In the genomic region with DNA sequence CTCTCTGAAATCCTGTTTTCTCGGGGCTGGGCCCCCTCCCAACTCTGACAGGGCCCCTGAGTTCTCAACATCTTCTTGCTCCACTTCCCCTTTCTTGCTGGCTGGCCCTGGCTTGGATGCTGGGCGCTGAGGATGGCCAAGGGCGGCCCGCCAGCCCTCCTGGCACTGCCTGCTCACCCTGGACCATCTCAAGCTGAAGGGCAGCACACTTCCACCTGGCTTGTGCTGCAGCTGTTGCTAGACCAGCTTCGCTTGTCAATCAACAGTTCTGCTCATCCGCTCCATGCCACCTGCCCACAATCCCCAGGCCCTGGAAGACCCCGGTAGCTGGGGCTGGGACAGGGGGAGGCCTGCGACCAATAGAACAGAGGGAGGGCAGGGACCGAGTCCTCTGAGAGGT, we compare ENCODE assay signal across 17 cellular contexts.
DNase-seq lines count a peak whose midpoint lies in the region.
"Had no signal": no experiment of that assay in that cellular context is flagged by ENCODE, and none has a peak within 500 bp of the region (broad histone marks: within the 10 kb centered on the region; RNA-seq: fewer than 3 reads in every experiment).

No MANE protein-coding gene starts in this region.

- DNase-seq in SIG-M5 treated with dmso at 0.1 percent for 504 hours (lab: John Stamatoyannopoulos, UW; ENCODE audit: unreplicated experiment) (peak; percentile 7), SIG-M5 (lab: John Stamatoyannopoulos, UW) (no peak), Kasumi-1 (lab: John Stamatoyannopoulos, UW) (peak; percentile 28 to 43), iPS-NIHi11 (ENCODE audit: low spot score) (peak; percentile 5), AML-193 (lab: John Stamatoyannopoulos, UW) (no peak), HK-2 (ENCODE audit: unreplicated experiment) (no peak)
- DNase-seq: activated CD4-positive, CD25-positive, alpha-beta regulatory T cell treated with anti-CD3 and anti-CD28 coated beads, Interleukin-2, amount 50 U/mL, for 72 hours; activated CD8-positive, alpha-beta memory T cell treated with anti-CD3 and anti-CD28 coated beads for 24 hours; activated naive CD8-positive, alpha-beta T cell treated with anti-CD3 and anti-CD28 coated beads, Interleukin-2, amount 10 ng/mL, durations not matched to agents 7 days and 5 days; BE2C; glutamatergic neuron; left colon; mesenchymal stem cell; NCI-H1436; NCI-H510A treated with DMSO at 0.1 percent for 48 hours; NK-92 treated with Interleukin-12 subunit alpha and Interleukin-12 subunit beta, amount 100 ng/mL, for 24 hours; testis had no signal

Comparison
In these comparisons a context has a peak if more than half of its experiments do, and no peak if none do; other contexts are left out.
1. DNase-seq: peak in SIG-M5 treated with dmso at 0.1 percent for 504 hours (single experiment), Kasumi-1 (2 of 2) and iPS-NIHi11 (single experiment); none in SIG-M5 (single experiment), AML-193 (0 of 2) and HK-2 (single experiment).